Comparison of ENCODE assay signal across 1 cellular context in the genomic region with DNA sequence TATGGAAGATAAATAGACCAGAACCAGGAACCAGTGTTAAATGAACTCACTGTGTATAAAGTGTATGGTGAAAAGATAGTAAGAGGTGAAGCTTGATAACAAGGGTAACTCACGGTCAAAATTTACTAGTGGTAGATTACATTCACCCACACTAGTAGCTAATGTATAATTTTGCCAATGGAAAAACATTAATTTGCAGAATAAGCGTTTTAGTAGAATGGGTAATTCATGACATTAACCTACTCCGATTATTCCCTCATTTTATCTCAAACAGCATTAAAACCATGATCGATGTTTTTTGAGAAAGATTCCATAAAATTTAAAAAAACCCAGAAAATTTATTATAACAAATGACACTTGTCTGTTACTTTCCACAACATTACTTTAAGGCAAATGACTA.
TF ChIP-seq lines count a peak whose summit lies in the region.

No MANE protein-coding gene starts in this region.

TF ChIP-seq in HepG2, 621 proteins besides CTCF, POLR2A, EP300 and RAD21 (continued from another document):
- no peak for TF ChIP-seq CENPX (CRISPR knock-in tag; IDR thresholded peaks at IDR 0.05)
